ENCODE assay signal across 8 cellular contexts in genomic region chr6:43427406-43428111, GRCh38. TPM values are rescaled to one million over a fixed set of nuclear protein-coding genes. Genes with fewer than 3 reads are reported as not detected.
DNase-seq lines count a peak whose midpoint lies in the region; TF ChIP-seq lines count a peak whose summit lies in the region.

ABCC10 (plus strand) TSS chr6:43427541; CDS start chr6:43427979, 438 bp downstream.

- 0 out of 2 replicates have a peak, but pooled peaks cover 3% of the 10 kb centered on the region for H3K36me3 ChIP-seq in HAP-1 (replicated peaks)
- H3K36me3 ChIP-seq in MM.1S (replicated peaks; ENCODE audit: insufficient read depth, low read length), result no peaks in the 10 kb centered on the region
- no peaks in the 10 kb centered on the region for H3K36me3 ChIP-seq in neural cell (ENCODE audit: insufficient read depth, low read length)
- peaks cover 10 to 18% (median 14%) of the 10 kb centered on the region in 4 donors for H3K36me3 ChIP-seq in stomach

- DNase-seq in GDM1 (lab: John Stamatoyannopoulos, UW) (peak; percentile 87), HAP-1 (ENCODE audit: low spot score in 2 of 2) (peak; percentile 89 to 98), MM.1S (peak; percentile 97), SIG-M5 (lab: John Stamatoyannopoulos, UW) (peak; percentile 76), activated gamma-delta T cell (lab: John Stamatoyannopoulos, UW) (peak; percentile 79), fibroblast of villous mesenchyme (ENCODE audit: low read depth) (peak; percentile 96), stomach (peak; percentile 96)

- H3K27ac ChIP-seq in MM.1S (ENCODE audit: low read length), result peak within 1 kb of the TSS; percentile 74
- H3K27ac ChIP-seq in neural cell (ENCODE audit: low read length), result peak within 1 kb of the TSS; percentile 84
- H3K27ac ChIP-seq in stomach, result peak within 1 kb of the TSS; percentile 89 to 94 (median 90)

- peak within 1 kb of the TSS; percentile 93 for H2AFZ ChIP-seq in MM.1S (ENCODE audit: low read length)
- H2AFZ ChIP-seq in neural cell (ENCODE audit: low read depth, low read length), result peak within 1 kb of the TSS; percentile 98

- TF ChIP-seq RAD21 in neural cell (conservative IDR thresholded peaks at IDR 0.05), result peak; percentile 36

- H3K4me2 ChIP-seq in MM.1S (ENCODE audit: low read depth, low read length) (peak within 1 kb of the TSS; percentile 75), neural cell (ENCODE audit: low read length) (peak within 1 kb of the TSS; percentile 66)

- in situ Hi-C loops in HAP-1 (cut with MboI; ENCODE audit: low sequenced_read_pairs), result no loop called here

- TF ChIP-seq CTCF in MM.1S (IDR thresholded peaks at IDR 0.05; ENCODE audit: low read length) (peak; percentile 50), fibroblast of villous mesenchyme (IDR thresholded peaks at IDR 0.05; ENCODE audit: insufficient read depth, low read depth, low read length) (peak; percentile 57), neural cell (IDR thresholded peaks at IDR 0.05; ENCODE audit: poor library complexity, severe bottlenecking) (peak; percentile 78), stomach (IDR thresholded peaks at IDR 0.05) (peak in 5 of 7 experiments; percentile 11 to 49 (median 39))

- H3K4me3 ChIP-seq in HAP-1 (peak within 1 kb of the TSS; percentile 82), MM.1S (ENCODE audit: low read length) (peak within 1 kb of the TSS; percentile 81), fibroblast of villous mesenchyme (ENCODE audit: low read depth, low read length) (peak within 1 kb of the TSS; percentile 88), neural cell (ENCODE audit: low read length) (peak within 1 kb of the TSS; percentile 96), stomach (peak within 1 kb of the TSS; percentile 75 to 87 (median 79))

- H3K27me3 ChIP-seq in HAP-1 (ENCODE audit: low read depth) (no peaks in the 10 kb centered on the region), MM.1S (replicated peaks; ENCODE audit: insufficient read depth, low read length) (no peaks in the 10 kb centered on the region), neural cell (ENCODE audit: insufficient read depth, low read depth, low read length) (no peaks in the 10 kb centered on the region), stomach (no peaks in the 10 kb centered on the region)

- H3K9ac ChIP-seq in MM.1S (ENCODE audit: low read length) (peak within 1 kb of the TSS; percentile 75), neural cell (ENCODE audit: low read length) (peak within 1 kb of the TSS; percentile 83)

- H4K20me1 ChIP-seq in MM.1S (ENCODE audit: insufficient read depth, low read length) (no peaks in the 10 kb centered on the region), neural cell (ENCODE audit: insufficient read depth) (no peaks in the 10 kb centered on the region)

- intact Hi-C loops in stomach (cut with DNase I; ENCODE audit: low total_unique reads), result no loop called here

- WGBS in stomach, 5 donors, result 0 to 1% (median 1%) methylated on average over 44 to 49 of the region's 49 CpGs

- H3K79me2 ChIP-seq in MM.1S (ENCODE audit: low read length) (peaks cover 21% of the 10 kb centered on the region), neural cell (replicated peaks; ENCODE audit: insufficient read depth, low read length) (peaks cover 8% of the 10 kb centered on the region)

- H3K9me2 ChIP-seq in MM.1S (replicated peaks; ENCODE audit: insufficient read depth, low read length) (no peaks in the 10 kb centered on the region), neural cell (ENCODE audit: insufficient read depth, low read length) (no peaks in the 10 kb centered on the region)

- TF ChIP-seq POLR2A in stomach (IDR thresholded peaks at IDR 0.05), result peak in 2 of 4 donors; percentile 54 to 66

- H3F3A ChIP-seq in MM.1S (ENCODE audit: insufficient read depth, low read length) (peaks cover 6% of the 10 kb centered on the region; the same call in 1 of the 2 replicates), neural cell (ENCODE audit: insufficient read depth, low read length, poor library complexity, severe bottlenecking) (no peaks in the 10 kb centered on the region)

- H3K9me3 ChIP-seq in HAP-1 (no peaks in the 10 kb centered on the region), MM.1S (replicated peaks; ENCODE audit: insufficient read depth, low read length) (no peaks in the 10 kb centered on the region), neural cell (ENCODE audit: low read length) (no peaks in the 10 kb centered on the region), stomach (no peaks in the 10 kb centered on the region)

- TF ChIP-seq EP300 in neural cell (conservative IDR thresholded peaks at IDR 0.05; ENCODE audit: poor library complexity, severe bottlenecking) (no peak), stomach (IDR thresholded peaks at IDR 0.05) (no peak)

- H3K4me1 ChIP-seq in HAP-1 (peaks cover 9% of the 10 kb centered on the region), MM.1S (ENCODE audit: low read length) (peaks cover 7% of the 10 kb centered on the region), stomach (peaks cover 9 to 33% (median 20%) of the 10 kb centered on the region in 4 donors)

TF ChIP-seq in neural cell, 6 proteins besides CTCF, POLR2A, EP300 and RAD21:
- TF ChIP-seq MXI1 (conservative IDR thresholded peaks at IDR 0.05; ENCODE audit: poor library complexity, severe bottlenecking), result peak; percentile 76
- TF ChIP-seq POLR2AphosphoS5 (IDR thresholded peaks at IDR 0.05), result peak; percentile 53
- TF ChIP-seq TAF1 (IDR thresholded peaks at IDR 0.05; ENCODE audit: low read depth), result no peak
- TF ChIP-seq EZH2 (IDR thresholded peaks at IDR 0.05; ENCODE audit: borderline replicate concordance, insufficient read depth, low read length, poor library complexity, severe bottlenecking), result no peak
- TF ChIP-seq, protein P1, sequence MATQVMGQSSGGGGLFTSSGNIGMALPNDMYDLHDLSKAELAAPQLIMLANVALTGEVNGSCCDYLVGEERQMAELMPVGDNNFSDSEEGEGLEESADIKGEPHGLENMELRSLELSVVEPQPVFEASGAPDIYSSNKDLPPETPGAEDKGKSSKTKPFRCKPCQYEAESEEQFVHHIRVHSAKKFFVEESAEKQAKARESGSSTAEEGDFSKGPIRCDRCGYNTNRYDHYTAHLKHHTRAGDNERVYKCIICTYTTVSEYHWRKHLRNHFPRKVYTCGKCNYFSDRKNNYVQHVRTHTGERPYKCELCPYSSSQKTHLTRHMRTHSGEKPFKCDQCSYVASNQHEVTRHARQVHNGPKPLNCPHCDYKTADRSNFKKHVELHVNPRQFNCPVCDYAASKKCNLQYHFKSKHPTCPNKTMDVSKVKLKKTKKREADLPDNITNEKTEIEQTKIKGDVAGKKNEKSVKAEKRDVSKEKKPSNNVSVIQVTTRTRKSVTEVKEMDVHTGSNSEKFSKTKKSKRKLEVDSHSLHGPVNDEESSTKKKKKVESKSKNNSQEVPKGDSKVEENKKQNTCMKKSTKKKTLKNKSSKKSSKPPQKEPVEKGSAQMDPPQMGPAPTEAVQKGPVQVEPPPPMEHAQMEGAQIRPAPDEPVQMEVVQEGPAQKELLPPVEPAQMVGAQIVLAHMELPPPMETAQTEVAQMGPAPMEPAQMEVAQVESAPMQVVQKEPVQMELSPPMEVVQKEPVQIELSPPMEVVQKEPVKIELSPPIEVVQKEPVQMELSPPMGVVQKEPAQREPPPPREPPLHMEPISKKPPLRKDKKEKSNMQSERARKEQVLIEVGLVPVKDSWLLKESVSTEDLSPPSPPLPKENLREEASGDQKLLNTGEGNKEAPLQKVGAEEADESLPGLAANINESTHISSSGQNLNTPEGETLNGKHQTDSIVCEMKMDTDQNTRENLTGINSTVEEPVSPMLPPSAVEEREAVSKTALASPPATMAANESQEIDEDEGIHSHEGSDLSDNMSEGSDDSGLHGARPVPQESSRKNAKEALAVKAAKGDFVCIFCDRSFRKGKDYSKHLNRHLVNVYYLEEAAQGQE (IDR thresholded peaks at IDR 0.05; ENCODE audit: borderline replicate concordance), result peak; percentile 24
- TF ChIP-seq SMC3 (conservative IDR thresholded peaks at IDR 0.05; ENCODE audit: poor library complexity), result peak; percentile 53

RNA-seq across cellular contexts. Expression of gene ABCC10, which starts in this region (rescaled TPM):
- total RNA-seq in fibroblast of villous mesenchyme (31.1 and 33.8 TPM in 2 replicates), stomach (10 to 100 TPM; 18.7 to 67.4 (median 60.3) TPM)
- polyA plus RNA-seq in neural cell (22.4 and 29.6 TPM in 2 replicates), stomach (10 to 100 TPM in 2 of 3 donors, 1 to 10 TPM in 1; 7.9 to 30.6 (median 15.1) TPM)
- polyA minus RNA-seq in neural cell, result 23.5 and 25.6 TPM in 2 replicates

Comparison
In these comparisons a context has a peak if more than half of its experiments do, and no peak if none do; other contexts are left out.
1. Peak in every context shown above with its lines: DNase-seq, H3K4me3 ChIP-seq and H3K27ac ChIP-seq.